In genomic region chrX:13374364-13374763, GRCh38 we compare ENCODE assay signal across 17 cellular contexts. TPM values are rescaled to one million over a fixed set of nuclear protein-coding genes. Genes with fewer than 3 reads are reported as not detected.
DNase-seq lines count a peak whose midpoint lies in the region; ATAC-seq and TF ChIP-seq lines count a peak whose summit lies in the region.
"Had no signal": no experiment of that assay in that cellular context is flagged by ENCODE, and none has a peak within 500 bp of the region (broad histone marks: within the 10 kb centered on the region; RNA-seq: fewer than 3 reads in every experiment).

No MANE protein-coding gene starts in this region.

- H3K9me3 Mint-ChIP-seq in activated CD4-positive, alpha-beta T cell treated with anti-CD3 and anti-CD28 coated beads, Interleukin-2, amount 10 ng/mL, durations not matched to agents 24 days and 14 days, result no peaks in the 10 kb centered on the region
- no peaks in the 10 kb centered on the region for H3K9me3 Mint-ChIP-seq in dendritic cell treated with granulocyte-macrophage colony-stimulating factor and Interleukin-4, amounts not matched to agents 40 ng/mL and 50 ng/mL, for 4 days
- peaks cover 11% of the 10 kb centered on the region for H3K9me3 Mint-ChIP-seq in osteocyte (ENCODE audit: unreplicated experiment)

- TF ChIP-seq CTCF in osteocyte (IDR thresholded peaks at IDR 0.05) (no peak), vagina (IDR thresholded peaks at IDR 0.05) (no peak)

- no peak overlapping the region for H3K4me3 ChIP-seq in vagina
- H3K4me3 ChIP-seq: SJSA1 had no signal

- no peaks in the 10 kb centered on the region for H3K9me3 ChIP-seq in vagina
- H3K9me3 ChIP-seq: SJSA1 had no signal

- H3K27ac Mint-ChIP-seq in activated CD4-positive, alpha-beta T cell treated with anti-CD3 and anti-CD28 coated beads, Interleukin-2, amount 10 ng/mL, durations not matched to agents 24 days and 14 days, result peak overlapping the region; percentile 25
- H3K27ac Mint-ChIP-seq in dendritic cell treated with granulocyte-macrophage colony-stimulating factor and Interleukin-4, amounts not matched to agents 40 ng/mL and 50 ng/mL, for 4 days, result peak overlapping the region; percentile 56
- H3K27ac Mint-ChIP-seq in osteocyte (ENCODE audit: unreplicated experiment), result peak overlapping the region; percentile 71

- H3K4me3 Mint-ChIP-seq in activated CD4-positive, alpha-beta T cell treated with anti-CD3 and anti-CD28 coated beads, Interleukin-2, amount 10 ng/mL, durations not matched to agents 24 days and 14 days, result no peak overlapping the region
- no peak overlapping the region for H3K4me3 Mint-ChIP-seq in dendritic cell treated with granulocyte-macrophage colony-stimulating factor and Interleukin-4, amounts not matched to agents 40 ng/mL and 50 ng/mL, for 4 days
- no peak overlapping the region for H3K4me3 Mint-ChIP-seq in osteocyte (ENCODE audit: unreplicated experiment)

- peaks cover 22% of the 10 kb centered on the region for H3K4me1 Mint-ChIP-seq in activated CD4-positive, alpha-beta T cell treated with anti-CD3 and anti-CD28 coated beads, Interleukin-2, amount 10 ng/mL, durations not matched to agents 24 days and 14 days
- no peaks in the 10 kb centered on the region for H3K4me1 Mint-ChIP-seq in dendritic cell treated with granulocyte-macrophage colony-stimulating factor and Interleukin-4, amounts not matched to agents 40 ng/mL and 50 ng/mL, for 4 days (ENCODE audit: low read depth)
- peaks cover 44% of the 10 kb centered on the region for H3K4me1 Mint-ChIP-seq in osteocyte (ENCODE audit: unreplicated experiment)

- no peaks in the 10 kb centered on the region for H3K36me3 ChIP-seq in vagina
- H3K36me3 ChIP-seq: SJSA1 had no signal

- H3K4me1 ChIP-seq in vagina, result peaks cover 4% of the 10 kb centered on the region

- no peaks in the 10 kb centered on the region for H3K36me3 Mint-ChIP-seq in activated CD4-positive, alpha-beta T cell treated with anti-CD3 and anti-CD28 coated beads, Interleukin-2, amount 10 ng/mL, durations not matched to agents 24 days and 14 days (ENCODE audit: low read depth)
- no peaks in the 10 kb centered on the region for H3K36me3 Mint-ChIP-seq in dendritic cell treated with granulocyte-macrophage colony-stimulating factor and Interleukin-4, amounts not matched to agents 40 ng/mL and 50 ng/mL, for 4 days (ENCODE audit: low read depth)
- H3K36me3 Mint-ChIP-seq in osteocyte (ENCODE audit: unreplicated experiment), result no peaks in the 10 kb centered on the region

- TF ChIP-seq POLR2A in vagina (IDR thresholded peaks at IDR 0.05), result no peak

- ATAC-seq in HG02759 (IDR thresholded peaks at IDR 0.05; ENCODE audit: unreplicated experiment) (no peak), HG03442 (IDR thresholded peaks at IDR 0.05; ENCODE audit: unreplicated experiment) (no peak)
- ATAC-seq: PC-3 had no signal

- H3K27me3 ChIP-seq in vagina, result no peaks in the 10 kb centered on the region
- H3K27me3 ChIP-seq: SJSA1 had no signal

- no peaks in the 10 kb centered on the region for H3K27me3 Mint-ChIP-seq in activated CD4-positive, alpha-beta T cell treated with anti-CD3 and anti-CD28 coated beads, Interleukin-2, amount 10 ng/mL, durations not matched to agents 24 days and 14 days
- no peaks in the 10 kb centered on the region for H3K27me3 Mint-ChIP-seq in dendritic cell treated with granulocyte-macrophage colony-stimulating factor and Interleukin-4, amounts not matched to agents 40 ng/mL and 50 ng/mL, for 4 days
- no peaks in the 10 kb centered on the region for H3K27me3 Mint-ChIP-seq in osteocyte (ENCODE audit: unreplicated experiment)

- no peak for DNase-seq in activated CD4-positive, alpha-beta T cell treated with anti-CD3 and anti-CD28 coated beads, Interleukin-2, amount 10 ng/mL, durations not matched to agents 24 days and 14 days
- no peak for DNase-seq in activated CD4-positive, alpha-beta T cell treated with anti-CD3 and anti-CD28 coated beads for 4 hours
- no peak for DNase-seq in osteocyte (ENCODE audit: extremely low spot score, unreplicated experiment)
- no peak for DNase-seq in vagina (ENCODE audit: extremely low spot score in 2 of 2)
- no peak for DNase-seq in cortex of kidney (lab: John Stamatoyannopoulos, UW)
- DNase-seq: C1 segment of cervical spinal cord, DMS153, KBM-7, NCI-H1048, NCI-H69, PC-3 had no signal

- peak overlapping the region; percentile 55 for H3K27ac ChIP-seq in vagina
- H3K27ac ChIP-seq: HL-60, SJSA1 had no signal

- intact Hi-C loops in activated CD4-positive, alpha-beta T cell treated with anti-CD3 and anti-CD28 coated beads, Interleukin-2, amount 10 ng/mL, durations not matched to agents 24 days and 14 days (cut with micrococcal nuclease), result loop anchor here (5.0 to 10.0 kb wide), 3 partner anchors 113 to 420 kb away; no protein-coding TSS in a partner anchor
- intact Hi-C loops in dendritic cell treated with granulocyte-macrophage colony-stimulating factor and Interleukin-4, amounts not matched to agents 40 ng/mL and 50 ng/mL, for 4 days (cut with micrococcal nuclease), result no loop called here
- intact Hi-C loops in vagina (cut with DNase I), result no loop called here

RNA-seq across cellular contexts. Expression of gene ATXN3L, which starts 54.5 kb away (rescaled TPM):
- total RNA-seq in activated CD4-positive, alpha-beta T cell treated with anti-CD3 and anti-CD28 coated beads, Interleukin-2, amount 10 ng/mL, durations not matched to agents 24 days and 14 days, result not detected in 2 replicates
- total RNA-seq in osteocyte (not detected in 2 replicates), vagina (not detected)
- total RNA-seq: A172, PC-3, SJSA1 had no signal
